In genomic region chr17:57021226-57021940, GRCh38 we compare ENCODE assay signal across 17 cellular contexts. TPM values are rescaled to one million over a fixed set of nuclear protein-coding genes. Genes with fewer than 3 reads are reported as not detected.
DNase-seq lines count a peak whose midpoint lies in the region; ATAC-seq, FAIRE-seq and TF ChIP-seq lines count a peak whose summit lies in the region.
"Had no signal": no experiment of that assay in that cellular context is flagged by ENCODE, and none has a peak within 500 bp of the region (broad histone marks: within the 10 kb centered on the region; RNA-seq: fewer than 3 reads in every experiment).

No MANE protein-coding gene starts in this region.

- H3K9me3 ChIP-seq in breast epithelium, result peaks cover 0 to 4% of the 10 kb centered on the region in 2 donors
- H3K9me3 ChIP-seq in CD8-positive, alpha-beta T cell (ENCODE audit: low read length), result no peaks in the 10 kb centered on the region
- H3K9me3 ChIP-seq: esophagus squamous epithelium had no signal

- H3K36me3 ChIP-seq in breast epithelium, result no peaks in the 10 kb centered on the region
- H3K36me3 ChIP-seq in CD8-positive, alpha-beta T cell (ENCODE audit: insufficient read depth, low read length), result no peaks in the 10 kb centered on the region
- H3K36me3 ChIP-seq: esophagus squamous epithelium, heart left ventricle, upper lobe of left lung had no signal

- H3K4me1 ChIP-seq in breast epithelium, result no peaks in the 10 kb centered on the region
- H3K4me1 ChIP-seq in CD8-positive, alpha-beta T cell (ENCODE audit: insufficient read depth, low read length), result no peaks in the 10 kb centered on the region
- H3K4me1 ChIP-seq: heart left ventricle, upper lobe of left lung had no signal

- H3K27me3 ChIP-seq in breast epithelium, result no peaks in the 10 kb centered on the region
- no peaks in the 10 kb centered on the region for H3K27me3 ChIP-seq in CD8-positive, alpha-beta T cell (ENCODE audit: insufficient read depth, low read length)
- H3K27me3 ChIP-seq: esophagus squamous epithelium, upper lobe of left lung had no signal

- H3K9me3 Mint-ChIP-seq in CD8-positive, alpha-beta T cell, result peaks cover 6% of the 10 kb centered on the region
- H3K9me3 Mint-ChIP-seq in activated T-cell treated with anti-CD3 and anti-CD28 coated beads, Interleukin-2, amount 50 U/mL, for 4 hours, result peaks cover 6% of the 10 kb centered on the region

- H3K27ac Mint-ChIP-seq in CD8-positive, alpha-beta T cell, result no peak overlapping the region
- H3K27ac Mint-ChIP-seq: T-helper 1 cell treated with Interleukin-12 subunit alpha and Interleukin-12 subunit beta and Interleukin-4 antibody, amounts not matched to agents 30 μg/mL and 1 μg/mL, for 36 hours had no signal

- POLR2A ChIA-PET in CD8-positive, alpha-beta T cell (lab: Charles Lee), result no interaction called here

- H3K27me3 Mint-ChIP-seq in CD8-positive, alpha-beta T cell (ENCODE audit: low read depth), result peaks cover 16% of the 10 kb centered on the region
- peaks cover 12% of the 10 kb centered on the region for H3K27me3 Mint-ChIP-seq in activated T-cell treated with anti-CD3 and anti-CD28 coated beads, Interleukin-2, amount 50 U/mL, for 4 hours (ENCODE audit: low read depth)

- no peak for TF ChIP-seq POLR2A in breast epithelium (IDR thresholded peaks at IDR 0.05)

- no peak overlapping the region for H3K4me3 Mint-ChIP-seq in CD8-positive, alpha-beta T cell
- H3K4me3 Mint-ChIP-seq in activated T-cell treated with anti-CD3 and anti-CD28 coated beads, Interleukin-2, amount 50 U/mL, for 4 hours, result no peak overlapping the region
- H3K4me3 Mint-ChIP-seq: T-helper 1 cell treated with Interleukin-12 subunit alpha and Interleukin-12 subunit beta and Interleukin-4 antibody, amounts not matched to agents 30 μg/mL and 1 μg/mL, for 36 hours had no signal

- H3K27ac ChIP-seq in 22Rv1, result peak overlapping the region; percentile 78
- H3K27ac ChIP-seq in breast epithelium, result no peak overlapping the region
- no peak overlapping the region for H3K27ac ChIP-seq in CD8-positive, alpha-beta T cell (ENCODE audit: low read depth, low read length)
- H3K27ac ChIP-seq: heart left ventricle, skin epidermis had no signal

- FAIRE-seq in urothelium cell line (lab: Jason Lieb, UNC), result no peak

- TF ChIP-seq CTCF in 22Rv1 (IDR thresholded peaks at IDR 0.05) (no peak), breast epithelium (IDR thresholded peaks at IDR 0.05) (no peak)
- no peak for TF ChIP-seq CTCF in CD8-positive, alpha-beta T cell (IDR thresholded peaks at IDR 0.05)

- no peaks in the 10 kb centered on the region for H3K4me1 Mint-ChIP-seq in CD8-positive, alpha-beta T cell (ENCODE audit: low read depth)
- no peaks in the 10 kb centered on the region for H3K4me1 Mint-ChIP-seq in activated T-cell treated with anti-CD3 and anti-CD28 coated beads, Interleukin-2, amount 50 U/mL, for 4 hours (ENCODE audit: low read depth)

- ATAC-seq in CD8-positive, alpha-beta T cell, result no peak
- ATAC-seq in activated T-cell treated with anti-CD3 and anti-CD28 coated beads, Interleukin-2, amount 50 U/mL, for 4 hours, result no peak
- ATAC-seq: heart left ventricle had no signal

- no peak overlapping the region for H3K4me3 ChIP-seq in breast epithelium
- no peak overlapping the region for H3K4me3 ChIP-seq in CD8-positive, alpha-beta T cell (ENCODE audit: low read depth, low read length)
- H3K4me3 ChIP-seq: esophagus squamous epithelium, heart left ventricle, skin epidermis, upper lobe of left lung had no signal

- H3K36me3 Mint-ChIP-seq in CD8-positive, alpha-beta T cell, result no peaks in the 10 kb centered on the region
- H3K36me3 Mint-ChIP-seq in activated T-cell treated with anti-CD3 and anti-CD28 coated beads, Interleukin-2, amount 50 U/mL, for 4 hours (ENCODE audit: insufficient read depth), result no peaks in the 10 kb centered on the region

- CTCF ChIA-PET in CD8-positive, alpha-beta T cell (lab: Charles Lee), result interaction anchor here (1.1 kb wide), 1 partner anchor 11 kb away, joined by 4 read pairs; no protein-coding TSS in a partner anchor

- intact Hi-C loops in breast epithelium (cut with DNase I; ENCODE audit: low total_unique reads), result no loop called here
- intact Hi-C loops in CD8-positive, alpha-beta T cell (cut with DNase I, micrococcal nuclease), result no loop called here

- DNase-seq in NCI-H2029 treated with DMSO at 0.1 percent for 48 hours (lab: John Stamatoyannopoulos, UW), result peak; percentile 36
- peak; percentile 51 to 69 for DNase-seq in breast epithelium (ENCODE audit: low spot score in 2 of 2)
- DNase-seq in mucosa of gallbladder (ENCODE audit: low spot score), result peak; percentile 44
- DNase-seq in urothelium cell line (ENCODE audit: low spot score), result no peak
- DNase-seq in CD8-positive, alpha-beta T cell, result no peak
- no peak for DNase-seq in activated T-cell treated with anti-CD3 and anti-CD28 coated beads, Interleukin-2, amount 50 U/mL, for 4 hours
- no peak for DNase-seq in NCI-H1105 treated with DMSO at 0.1 percent for 48 hours (lab: John Stamatoyannopoulos, UW)
- DNase-seq: activated CD8-positive, alpha-beta memory T cell treated with anti-CD3 and anti-CD28 coated beads, Interleukin-2, amount 50 U/mL, for 48 hours; activated naive CD4-positive, alpha-beta T cell treated with Interleukin-2 at 50 U/mL for 16 hours; dermis blood vessel endothelial cell; esophagus squamous epithelium; heart left ventricle; kidney glomerular epithelial cell had no signal

RNA-seq across cellular contexts. Expression of gene SCPEP1, which starts 43.5 kb away (rescaled TPM):
- total RNA-seq in breast epithelium, result 100 to 1,000 TPM in 2 of 3 donors, 10 to 100 TPM in 1; 55.4 to 264 (median 146) TPM
- 77.0 TPM for total RNA-seq in mucosa of gallbladder
- 10 to 100 TPM; 22.9 to 28.4 TPM for total RNA-seq in CD8-positive, alpha-beta T cell
- 10 to 100 TPM; 10.8 to 17.6 (median 14.1) TPM for total RNA-seq in activated T-cell treated with anti-CD3 and anti-CD28 coated beads, Interleukin-2, amount 50 U/mL, for 4 hours

Comparison
In these comparisons a context has a peak if more than half of its experiments do, and no peak if none do; other contexts are left out.
1. DNase-seq: peak in NCI-H2029 treated with DMSO at 0.1 percent for 48 hours (single experiment), breast epithelium (2 of 2) and mucosa of gallbladder (single experiment); none in urothelium cell line (single experiment), CD8-positive, alpha-beta T cell (0 of 7), activated T-cell treated with anti-CD3 and anti-CD28 coated beads, Interleukin-2, amount 50 U/mL, for 4 hours (single experiment) and NCI-H1105 treated with DMSO at 0.1 percent for 48 hours (single experiment).